Comparison of ENCODE assay signal across 17 cellular contexts in genomic region chr10:11608159-11608966, GRCh38. TPM values are rescaled to one million over a fixed set of nuclear protein-coding genes. Genes with fewer than 3 reads are reported as not detected.
A peak's percentile ranks its signal among the peaks of the same experiment; 100 is the strongest.
DNase-seq lines count a peak whose midpoint lies in the region; ATAC-seq, FAIRE-seq and TF ChIP-seq lines count a peak whose summit lies in the region.
"Had no signal": no experiment of that assay in that cellular context is flagged by ENCODE, and none has a peak within 500 bp of the region (broad histone marks: within the 10 kb centered on the region; RNA-seq: fewer than 3 reads in every experiment).

No MANE protein-coding gene starts in this region.

- H3K9me3 ChIP-seq in BLaER1 (peaks cover 9% of the 10 kb centered on the region), PC-3 (ENCODE audit: low read length) (no peaks in the 10 kb centered on the region), A673 (ENCODE audit: low read depth, low read length, poor library complexity, severe bottlenecking) (no peaks in the 10 kb centered on the region)

- no peak for TF ChIP-seq CTCF in PC-3 (conservative IDR thresholded peaks at IDR 0.05; ENCODE audit: low read depth, low read length)
- TF ChIP-seq CTCF in A673 (conservative IDR thresholded peaks at IDR 0.05; ENCODE audit: low read depth, low read length): no peak

- no peaks in the 10 kb centered on the region for H3K9me2 ChIP-seq in PC-3 (replicated peaks; ENCODE audit: low read length)

- BruUV-seq in PC-3 (replicated peaks; lab: Mats Ljungman, UMichigan) (no TSS peak), A673 (replicated peaks; lab: Mats Ljungman, UMichigan) (no TSS peak)

- H3K27me3 ChIP-seq in BLaER1: no peaks in the 10 kb centered on the region
- no peaks in the 10 kb centered on the region for H3K27me3 ChIP-seq in PC-3 (ENCODE audit: low read length)
- H3K27me3 ChIP-seq in A673 (replicated peaks; ENCODE audit: insufficient read depth, low read depth, low read length, poor library complexity): no peaks in the 10 kb centered on the region
- H3K27me3 ChIP-seq: foreskin keratinocyte had no signal

- H3K79me2 ChIP-seq in PC-3 (ENCODE audit: low read length): peaks cover 75% of the 10 kb centered on the region

- peak overlapping the region; percentile 85 for H3K4me2 ChIP-seq in BLaER1
- H3K4me2 ChIP-seq in PC-3 (ENCODE audit: low read length): peak overlapping the region; percentile 76; the same call in 1 of the 2 replicates

- DNase-seq in GM12891 (ENCODE audit: insufficient read length, low spot score): no peak
- DNase-seq in PC-3: no peak
- DNase-seq in left kidney (ENCODE audit: low read depth, low spot score): peak; percentile 15
- DNase-seq in UCSD-AML1 (lab: John Stamatoyannopoulos, UW; ENCODE audit: unreplicated experiment): no peak
- no peak for DNase-seq in activated CD4-positive, alpha-beta T cell treated with anti-CD3 and anti-CD28 coated beads, Interleukin-2, amount 50 U/mL, for 48 hours
- no peak for DNase-seq in A673 (ENCODE audit: low spot score)
- DNase-seq in amniotic stem cell (lab: John Stamatoyannopoulos, UW): no peak
- DNase-seq: activated CD4-positive, alpha-beta memory T cell treated with anti-CD3 and anti-CD28 coated beads for 36 hours; amygdala; cerebellar nuclear complex; foreskin keratinocyte; Kasumi-1; natural killer cell; NCI-H1436 treated with DMSO at 0.1 percent for 48 hours; NCI-H510A treated with DMSO at 0.1 percent for 48 hours had no signal

- POLR2A ChIA-PET in PC-3 (lab: Charles Lee; ENCODE audit: unreplicated experiment) (no interaction called here), A673 (lab: Charles Lee; ENCODE audit: low non-redundant PET) (interaction anchor here (0.5 to 0.8 kb wide), 2 partner anchors 20 to 61 kb away, joined by 3 to 8 read pairs; no protein-coding TSS in a partner anchor)

- H3K4me1 ChIP-seq in BLaER1: peaks cover 51% of the 10 kb centered on the region
- H3K4me1 ChIP-seq in PC-3 (ENCODE audit: insufficient read depth, low read length): peaks cover 17% of the 10 kb centered on the region; the same call in 1 of the 2 replicates
- H3K4me1 ChIP-seq in A673 (ENCODE audit: insufficient read depth, low read length, poor library complexity, severe bottlenecking): peaks cover 55% of the 10 kb centered on the region

- peaks cover 4% of the 10 kb centered on the region; the same call in 1 of the 2 replicates for H3K36me3 ChIP-seq in BLaER1
- H3K36me3 ChIP-seq in PC-3 (ENCODE audit: low read depth, low read length): no peaks in the 10 kb centered on the region
- H3K36me3 ChIP-seq in A673 (ENCODE audit: insufficient read depth, low read length, poor library complexity, severe bottlenecking): no peaks in the 10 kb centered on the region

- H2AFZ ChIP-seq in PC-3 (ENCODE audit: low read length): no peak overlapping the region

- CTCF ChIA-PET in PC-3 (lab: Charles Lee) (no interaction called here), A673 (lab: Charles Lee) (no interaction called here)

- ATAC-seq in PC-3: no peak
- ATAC-seq: foreskin keratinocyte, natural killer cell had no signal

- H4K20me1 ChIP-seq in BLaER1 (peaks cover 30% of the 10 kb centered on the region), PC-3 (ENCODE audit: low read length) (peaks cover 9% of the 10 kb centered on the region; the same call in 1 of the 2 replicates)

- peak; percentile 71 for FAIRE-seq in GM12891 (lab: Jason Lieb, UNC)
- FAIRE-seq: endometrium had no signal

- intact Hi-C loops in PC-3 (cut with micrococcal nuclease): loop anchor here (5.0 kb wide), 1 partner anchor 91 kb away; no protein-coding TSS in a partner anchor
- intact Hi-C loops in A673 (cut with micrococcal nuclease; ENCODE audit: unreplicated experiment): loop anchor here (5.0 kb wide), 1 partner anchor 46 kb away; no protein-coding TSS in a partner anchor

- H3K27ac ChIP-seq in BLaER1: no peak overlapping the region
- H3K27ac ChIP-seq in PC-3 (ENCODE audit: low read length): no peak overlapping the region
- no peak overlapping the region for H3K27ac ChIP-seq in A673 (ENCODE audit: low read depth, low read length, poor library complexity, severe bottlenecking)
- H3K27ac ChIP-seq: foreskin keratinocyte had no signal

- no peak overlapping the region for H3K4me3 ChIP-seq in BLaER1
- no peak overlapping the region for H3K4me3 ChIP-seq in PC-3 (ENCODE audit: low read length)
- H3K4me3 ChIP-seq in A673 (ENCODE audit: low read depth, low read length, poor library complexity, severe bottlenecking): no peak overlapping the region

- H3F3A ChIP-seq in PC-3 (ENCODE audit: low read length, unreplicated experiment): no peaks in the 10 kb centered on the region

- TF ChIP-seq POLR2A in GM12891 (IDR thresholded peaks at IDR 0.05; ENCODE audit: low read depth, low read length): no peak

- no peak overlapping the region for H3K9ac ChIP-seq in BLaER1
- H3K9ac ChIP-seq in PC-3 (ENCODE audit: low read length): no peak overlapping the region

TF ChIP-seq in GM12891, 5 proteins besides CTCF, POLR2A, EP300 and RAD21:
- TF ChIP-seq POU2F2 (IDR thresholded peaks at IDR 0.05; ENCODE audit: low read depth, low read length) (no peak), TAF1 (IDR thresholded peaks at IDR 0.05; ENCODE audit: low read depth, low read length) (no peak), PAX5 (IDR thresholded peaks at IDR 0.05; ENCODE audit: insufficient read depth, low read length, severe bottlenecking) (no peak), SPI1 (IDR thresholded peaks at IDR 0.05; ENCODE audit: low read depth, low read length) (no peak), POLR2AphosphoS5 (IDR thresholded peaks at IDR 0.05; ENCODE audit: low read depth, low read length) (no peak)
TF ChIP-seq in GM12891: peak in this region for 0.

RNA-seq across cellular contexts. Expression of gene USP6NL, which starts 3.1 kb away (rescaled TPM):
- 15.1 TPM for polyA plus RNA-seq in GM12891 (2012; ENCODE audit: low read depth, missing spikeins)
- total RNA-seq in PC-3 (2014; rRNA removed): 13.0 and 14.3 TPM in 2 replicates
- 38.7 and 40.0 TPM in 2 replicates for total RNA-seq in A673 (2021)
